26 cellular contexts compared by ENCODE assay signal in the genomic region with DNA sequence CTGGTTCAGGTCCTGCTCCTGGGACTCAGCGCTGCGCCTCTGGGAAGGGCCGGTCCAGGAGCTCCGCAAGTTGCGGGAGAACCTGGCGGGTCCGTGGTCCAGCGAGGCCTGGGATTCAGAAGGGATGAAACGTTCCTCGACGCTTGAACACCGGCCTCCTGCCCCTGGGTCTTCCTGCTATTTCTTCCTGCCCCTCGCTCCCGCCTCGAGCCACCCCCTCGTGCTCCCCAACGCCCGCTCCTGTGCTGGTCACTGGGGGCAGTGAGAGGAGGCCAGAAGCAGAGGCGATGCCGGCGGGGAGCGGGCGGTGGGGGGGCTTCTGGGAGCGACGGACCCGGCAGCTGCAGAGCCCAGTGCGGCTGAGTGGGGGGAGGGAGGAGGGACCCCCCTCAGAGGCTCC. TPM values are rescaled to one million over a fixed set of nuclear protein-coding genes. Genes with fewer than 3 reads are reported as not detected.
A peak's percentile ranks its signal among the peaks of the same experiment; 100 is the strongest.
DNase-seq lines count a peak whose midpoint lies in the region; ATAC-seq, FAIRE-seq and TF ChIP-seq lines count a peak whose summit lies in the region.
"Had no signal": no experiment of that assay in that cellular context is flagged by ENCODE, and none has a peak within 500 bp of the region (broad histone marks: within the 10 kb centered on the region; RNA-seq: fewer than 3 reads in every experiment).

No MANE protein-coding gene starts in this region.

- no peaks in the 10 kb centered on the region for H3K79me2 ChIP-seq in HepG2 (ENCODE audit: insufficient read depth, low read length)

- ATAC-seq in HepG2 = peak; percentile 12
- ATAC-seq in right lobe of liver = no peak
- ATAC-seq in esophagus mucosa = peak; percentile 6
- ATAC-seq: GM12878 had no signal

- H3K9me3 Mint-ChIP-seq in progenitor cell of endocrine pancreas (ENCODE audit: low read depth) = no peaks in the 10 kb centered on the region
- H3K9me3 Mint-ChIP-seq: CD4-positive, alpha-beta T cell; CD8-positive, alpha-beta memory T cell had no signal

- intact Hi-C loops in HepG2 (cut with micrococcal nuclease; ENCODE audit: unreplicated experiment) (no loop called here), right lobe of liver (cut with DNase I) (no loop called here), spleen (cut with DNase I; ENCODE audit: low total_unique reads) (no loop called here)

- no peak overlapping the region for H3K27ac Mint-ChIP-seq in progenitor cell of endocrine pancreas
- H3K27ac Mint-ChIP-seq: CD14-positive monocyte; CD4-positive, alpha-beta T cell; CD8-positive, alpha-beta memory T cell had no signal

- no peak for FAIRE-seq in HepG2 (lab: Jason Lieb, UNC)
- FAIRE-seq: A549, D721Med, GM12878, GM19239, H1 had no signal

- H3K4me3 Mint-ChIP-seq in progenitor cell of endocrine pancreas (ENCODE audit: low read depth) = no peak overlapping the region
- H3K4me3 Mint-ChIP-seq: CD14-positive monocyte; CD4-positive, alpha-beta T cell; CD8-positive, alpha-beta memory T cell had no signal

- DNase-seq in HepG2 (ENCODE audit: low spot score) (no peak), right lobe of liver (no peak), spleen (peak; percentile 74), progenitor cell of endocrine pancreas (ENCODE audit: low spot score, unreplicated experiment) (no peak), NCI-H146 treated with DMSO at 0.1 percent for 48 hours (lab: John Stamatoyannopoulos, UW; ENCODE audit: unreplicated experiment) (no peak)
- DNase-seq: 8988T; ACHN; AML-193; BE2C; CD4-positive, alpha-beta T cell; CD8-positive, alpha-beta memory T cell; DMS 273 treated with DMSO at 0.1 percent for 48 hours; DMS79; EL; GDM1; GM23248; H7; HCEC 1CT had no signal

- no peak overlapping the region for H2AFZ ChIP-seq in HepG2 (ENCODE audit: low read length)
- H2AFZ ChIP-seq: GM23248 had no signal

- TF ChIP-seq EP300 in HepG2 (IDR thresholded peaks at IDR 0.05; ENCODE audit: low read depth in 2 of 2, low read length in 2 of 2) (no peak), HepG2 (CRISPR knock-in tag; IDR thresholded peaks at IDR 0.05; ENCODE audit: borderline replicate concordance) (no peak)

- TF ChIP-seq POLR2A in HepG2 (IDR thresholded peaks at IDR 0.05; ENCODE audit: insufficient read depth in 1 of 2, low read depth in 2 of 2, low read length in 2 of 2) (no peak), right lobe of liver (IDR thresholded peaks at IDR 0.05) (no peak), spleen (IDR thresholded peaks at IDR 0.05) (no peak)

- in situ Hi-C loops in HepG2 (cut with HindIII; ENCODE audit: extremely low pct_ligation_motif_present, low pct_unique_long_range_greater_than_20kb) = no loop called here

- H3K27ac ChIP-seq in HepG2 (ENCODE audit: extremely low read length, insufficient read depth, low read length) (no peak overlapping the region), right lobe of liver (no peak overlapping the region), spleen (no peak overlapping the region)
- H3K27ac ChIP-seq: A549; BLaER1 treated with 17β-estradiol and CSF1 and Interleukin-3, amounts not matched to agents 10 nM and 100 nM; GM23248 had no signal

- H3K4me3 ChIP-seq in HepG2 (replicated peaks in 1 of 3; ENCODE audit: insufficient read depth in 1 of 3, low read depth in 2 of 3, low read length in 3 of 3) (no peak overlapping the region), right lobe of liver (no peak overlapping the region), spleen (no peak overlapping the region)
- H3K4me3 ChIP-seq: A549; BLaER1 treated with 17β-estradiol and CSF1 and Interleukin-3, amounts not matched to agents 10 nM and 100 nM; GM12878; GM23248 had no signal

- no peaks in the 10 kb centered on the region for H4K20me1 ChIP-seq in HepG2 (ENCODE audit: insufficient read depth, low read length)
- H4K20me1 ChIP-seq: BLaER1 treated with 17β-estradiol and CSF1 and Interleukin-3, amounts not matched to agents 10 nM and 100 nM had no signal

- TF ChIP-seq CTCF in HepG2 (CRISPR knock-in tag; IDR thresholded peaks at IDR 0.05) (no peak), right lobe of liver (IDR thresholded peaks at IDR 0.05) (no peak), spleen (IDR thresholded peaks at IDR 0.05 in 8 of 11, conservative IDR thresholded peaks at IDR 0.05 in 3 of 11) (no peak), progenitor cell of endocrine pancreas (IDR thresholded peaks at IDR 0.05; ENCODE audit: unreplicated experiment) (no peak)

- H3K27me3 ChIP-seq in HepG2 (ENCODE audit: control insufficient read depth in 1 of 2, insufficient read depth in 2 of 2, low read length in 2 of 2) (no peaks in the 10 kb centered on the region), right lobe of liver (no peaks in the 10 kb centered on the region), spleen (replicated peaks in 1 of 7) (no peaks in the 10 kb centered on the region)
- H3K27me3 ChIP-seq: BE2C; BLaER1 treated with 17β-estradiol and CSF1 and Interleukin-3, amounts not matched to agents 10 nM and 100 nM had no signal

- CTCF ChIA-PET in HepG2 (lab: Yijun Ruan, JAX; ENCODE audit: low intra/inter-chr PET ratio, low total read pairs) = no interaction called here

- POLR2A ChIA-PET in HepG2 (lab: Yijun Ruan, JAX) = no interaction called here

- 94% methylated on average over 24 of the region's 27 CpGs for WGBS in HepG2 (ENCODE audit: low lambda C conversion rate)
- 100% methylated on average over 3 of the region's 27 CpGs for WGBS in right lobe of liver (ENCODE audit: insufficient coverage, low coverage, low lambda C conversion rate, missing lambda C conversion rate)
- WGBS in spleen, 5 donors = 94 to 97% (median 97%) methylated on average over 22 to 27 of the region's 27 CpGs

- H3K9ac ChIP-seq in HepG2 (ENCODE audit: insufficient read depth, low read depth, low read length) = no peak overlapping the region
- H3K9ac ChIP-seq: BLaER1 treated with 17β-estradiol and CSF1 and Interleukin-3, amounts not matched to agents 10 nM and 100 nM; GM23248 had no signal

- H3K36me3 ChIP-seq in HepG2 (replicated peaks in 1 of 2; ENCODE audit: control insufficient read depth in 1 of 2, insufficient read depth in 2 of 2, low read length in 2 of 2) = no peaks in the 10 kb centered on the region
- H3K36me3 ChIP-seq in right lobe of liver = peaks cover 0 to 2% (median 0%) of the 10 kb centered on the region in 4 donors
- H3K36me3 ChIP-seq in spleen = peaks cover 0 to 6% (median 0%) of the 10 kb centered on the region in 6 donors
- H3K36me3 ChIP-seq: BE2C had no signal

- no peaks in the 10 kb centered on the region for H3K27me3 Mint-ChIP-seq in progenitor cell of endocrine pancreas

- H3K36me3 Mint-ChIP-seq in progenitor cell of endocrine pancreas (ENCODE audit: insufficient read depth) = peaks cover 2% of the 10 kb centered on the region
- H3K36me3 Mint-ChIP-seq: CD14-positive monocyte; CD8-positive, alpha-beta memory T cell had no signal

- H3K4me2 ChIP-seq in HepG2 (ENCODE audit: low read depth, low read length) = no peak overlapping the region
- H3K4me2 ChIP-seq: A549; BLaER1 treated with 17β-estradiol and CSF1 and Interleukin-3, amounts not matched to agents 10 nM and 100 nM had no signal

- H3K9me3 ChIP-seq in HepG2 (ENCODE audit: low read length) (no peaks in the 10 kb centered on the region), right lobe of liver (no peaks in the 10 kb centered on the region), spleen (no peaks in the 10 kb centered on the region)
- H3K9me3 ChIP-seq: A549, BE2C had no signal

- BruUV-seq in HepG2 (replicated peaks; lab: Mats Ljungman, UMichigan) = no TSS peak

- no peak for TF ChIP-seq RAD21 in HepG2 (CRISPR knock-in tag; IDR thresholded peaks at IDR 0.05)

- H3K4me1 Mint-ChIP-seq in progenitor cell of endocrine pancreas (ENCODE audit: low read depth) = peaks cover 28% of the 10 kb centered on the region
- H3K4me1 Mint-ChIP-seq: CD14-positive monocyte; CD8-positive, alpha-beta memory T cell had no signal

- H3K4me1 ChIP-seq in HepG2 (ENCODE audit: insufficient read depth, low read length) = peaks cover 27% of the 10 kb centered on the region
- peaks cover 0 to 5% (median 0%) of the 10 kb centered on the region in 4 donors for H3K4me1 ChIP-seq in right lobe of liver
- H3K4me1 ChIP-seq in spleen = no peaks in the 10 kb centered on the region
- H3K4me1 ChIP-seq: A549, BE2C had no signal

TF ChIP-seq in HepG2, 621 proteins besides CTCF, POLR2A, EP300 and RAD21 (continues in another document):
- TF ChIP-seq YEATS4 (CRISPR knock-in tag; IDR thresholded peaks at IDR 0.05; ENCODE audit: borderline replicate concordance) = no peak

RNA-seq across cellular contexts. Expression of gene KIF25, which starts 20.8 kb away (rescaled TPM):
- total RNA-seq in HepG2 (2016; rRNA removed; fragmentation: Illumina TruSeq; extraction: Trizol) = not detected in 2 replicates
- not detected in 2 replicates for total RNA-seq in HepG2 (2016; cell fraction: cytosol; rRNA removed; fragmentation: Illumina TruSeq; extraction: Trizol; ENCODE audit: low read depth)
- not detected in 2 replicates for total RNA-seq in HepG2 (2016; cell fraction: insoluble cytoplasmic fraction; rRNA removed; fragmentation: Illumina TruSeq; extraction: Trizol)
- total RNA-seq in HepG2 (2016; cell fraction: membrane; rRNA removed; fragmentation: Illumina TruSeq; extraction: Trizol) = not detected in 2 replicates
- not detected in 2 replicates for total RNA-seq in HepG2 (2016; cell fraction: nucleus; rRNA removed; fragmentation: Illumina TruSeq; extraction: Trizol)
- polyA plus RNA-seq in HepG2 (2011; rRNA removed) = not detected in 2 replicates
- not detected in 2 replicates for polyA plus RNA-seq in HepG2 (2011; cell fraction: cytosol; rRNA removed)
- not detected in 2 replicates for polyA plus RNA-seq in HepG2 (2011; cell fraction: nucleus; rRNA removed)
- polyA plus RNA-seq in HepG2 (2012) = not detected in 2 replicates
- not detected in 2 replicates for polyA plus RNA-seq in HepG2 (2016; cell fraction: cytosol; fragmentation: Illumina TruSeq; extraction: Trizol; ENCODE audit: low read depth)
- polyA plus RNA-seq in HepG2 (2016; cell fraction: insoluble cytoplasmic fraction; fragmentation: Illumina TruSeq; extraction: Trizol; ENCODE audit: low read depth) = not detected in 2 replicates
- polyA plus RNA-seq in HepG2 (2016; cell fraction: membrane; fragmentation: Illumina TruSeq; extraction: Trizol; ENCODE audit: low read depth) = not detected in 2 replicates
- not detected in 2 replicates for polyA plus RNA-seq in HepG2 (2016; cell fraction: nucleus; fragmentation: Illumina TruSeq; extraction: Trizol; ENCODE audit: insufficient read depth, low read depth)
- not detected in 2 replicates for polyA minus RNA-seq in HepG2 (2011; rRNA and poly(A)+ RNA removed; ENCODE audit: low replicate concordance)
- polyA minus RNA-seq in HepG2 (2011; cell fraction: cytosol; rRNA and poly(A)+ RNA removed) = not detected in 2 replicates
- not detected in 2 replicates for polyA minus RNA-seq in HepG2 (2011; cell fraction: nucleus; rRNA and poly(A)+ RNA removed)
- total RNA-seq in right lobe of liver = under 1 TPM in 1 of 6 experiments, not detected in 5; 0.15 TPM
- total RNA-seq in esophagus mucosa = not detected
- 1 to 10 TPM in 1 of 7 donors, under 1 TPM in 3, not detected in 3; 0.32 to 1.7 (median 0.47) TPM for total RNA-seq in spleen
- polyA plus RNA-seq in spleen = 1 to 10 TPM in 1 of 3 donors, under 1 TPM in 2; 0.49 to 1.1 (median 0.51) TPM
- total RNA-seq in progenitor cell of endocrine pancreas = not detected in 2 replicates
- total RNA-seq: CD4-positive, alpha-beta T cell; CD8-positive, alpha-beta memory T cell; GM12878; GM23248 had no signal
- polyA plus RNA-seq: CD14-positive monocyte; CD8-positive, alpha-beta memory T cell; GM12878; GM23248 had no signal

Comparison
In these comparisons a context has a peak if more than half of its experiments do, and no peak if none do; other contexts are left out.
1. ATAC-seq: peak in HepG2 (single experiment) and esophagus mucosa (single experiment); none in right lobe of liver (0 of 4).